ENCODE assay signal across 23 cellular contexts in the genomic region with DNA sequence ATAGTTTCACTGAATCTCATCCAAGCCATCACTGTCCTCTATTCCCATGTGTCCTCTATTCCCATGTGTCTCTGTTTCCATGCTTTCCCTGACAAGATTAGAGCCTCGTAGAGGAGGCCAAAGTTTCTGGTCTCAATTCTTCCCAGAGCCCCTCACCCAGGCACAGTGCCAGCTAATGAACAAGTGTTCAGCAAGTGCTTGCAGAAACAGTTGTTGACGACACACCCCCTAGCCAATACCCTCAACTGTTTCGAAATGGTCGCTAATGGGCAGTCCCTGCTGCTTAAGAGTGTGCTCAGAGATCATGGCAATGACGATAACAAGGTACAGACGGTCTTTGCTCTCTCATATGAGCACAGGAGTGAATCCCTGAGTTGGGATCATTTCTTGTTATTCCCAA.
"Had no signal": no experiment of that assay in that cellular context is flagged by ENCODE, and none has a peak within 500 bp of the region (broad histone marks: within the 10 kb centered on the region; RNA-seq: fewer than 3 reads in every experiment).

No MANE protein-coding gene starts in this region.

- H3K4me3 ChIP-seq: dorsolateral prefrontal cortex, lung, ovary, psoas muscle, right lobe of liver, stomach, thyroid gland had no signal

- H3K27ac Mint-ChIP-seq: immature natural killer cell; memory B cell; naive B cell; natural killer cell treated with Interleukin-12 subunit alpha and Interleukin-12 subunit beta and Interleukin-15 and Interleukin-18, amount 100 ng/mL, for 72 hours; stimulated activated effector memory CD8-positive, alpha-beta T cell treated with anti-CD3 and anti-CD28 coated beads, Interleukin-12 subunit alpha, Interleukin-12 subunit beta, amount 100 ng/mL, for 72 hours; type B pancreatic cell had no signal

- ATAC-seq: left lobe of liver; natural killer cell treated with Interleukin-12 subunit alpha and Interleukin-12 subunit beta and Interleukin-15 and Interleukin-18, amount 100 ng/mL, for 72 hours; psoas muscle; right lobe of liver; stimulated activated effector memory CD8-positive, alpha-beta T cell treated with anti-CD3 and anti-CD28 coated beads, Interleukin-12 subunit alpha, Interleukin-12 subunit beta, amount 100 ng/mL, for 72 hours had no signal

- FAIRE-seq: frontal cortex, keratinocyte had no signal

- H3K27ac ChIP-seq: dorsolateral prefrontal cortex, ovary, psoas muscle, right lobe of liver, stomach, thyroid gland had no signal

- DNase-seq: cerebellar nuclear complex; dorsolateral prefrontal cortex; effector CD4-positive, alpha-beta T cell; hypothalamus; immature natural killer cell; naive B cell; occipital lobe; ovary; psoas muscle; right lobe of liver; stimulated activated CD4-positive, alpha-beta T cell treated with anti-CD3 and anti-CD28 coated beads, Interleukin-2, amount 100 ng/mL, for 24 hours; stimulated activated CD4-positive, alpha-beta T cell treated with anti-CD3 and anti-CD28 coated beads, Interleukin-4, amount 100 ng/mL, for 24 hours; stimulated activated naive CD4-positive, alpha-beta T cell treated with Interleukin-2 at 50 U/mL for 16 hours; stomach; thyroid gland had no signal

- H3K4me3 Mint-ChIP-seq: immature natural killer cell; memory B cell; naive B cell; natural killer cell treated with Interleukin-12 subunit alpha and Interleukin-12 subunit beta and Interleukin-15 and Interleukin-18, amount 100 ng/mL, for 72 hours; stimulated activated effector memory CD8-positive, alpha-beta T cell treated with anti-CD3 and anti-CD28 coated beads, Interleukin-12 subunit alpha, Interleukin-12 subunit beta, amount 100 ng/mL, for 72 hours; type B pancreatic cell had no signal

- H3K4me1 Mint-ChIP-seq: immature natural killer cell; memory B cell; naive B cell; stimulated activated effector memory CD8-positive, alpha-beta T cell treated with anti-CD3 and anti-CD28 coated beads, Interleukin-12 subunit alpha, Interleukin-12 subunit beta, amount 100 ng/mL, for 72 hours had no signal

- H3K9me3 Mint-ChIP-seq: immature natural killer cell; memory B cell; natural killer cell treated with Interleukin-12 subunit alpha and Interleukin-12 subunit beta and Interleukin-15 and Interleukin-18, amount 100 ng/mL, for 72 hours; stimulated activated effector memory CD8-positive, alpha-beta T cell treated with anti-CD3 and anti-CD28 coated beads, Interleukin-12 subunit alpha, Interleukin-12 subunit beta, amount 100 ng/mL, for 72 hours; type B pancreatic cell had no signal

- H3K36me3 Mint-ChIP-seq: immature natural killer cell; memory B cell; naive B cell; natural killer cell treated with Interleukin-12 subunit alpha and Interleukin-12 subunit beta and Interleukin-15 and Interleukin-18, amount 100 ng/mL, for 72 hours; stimulated activated effector memory CD8-positive, alpha-beta T cell treated with anti-CD3 and anti-CD28 coated beads, Interleukin-12 subunit alpha, Interleukin-12 subunit beta, amount 100 ng/mL, for 72 hours; type B pancreatic cell had no signal
